ENCODE assay signal across 24 cellular contexts in genomic region chr17:44871546-44871945, GRCh38. TPM values are rescaled to one million over a fixed set of nuclear protein-coding genes. Genes with fewer than 3 reads are reported as not detected.
DNase-seq lines count a peak whose midpoint lies in the region; ATAC-seq and TF ChIP-seq lines count a peak whose summit lies in the region.
"Had no signal": no experiment of that assay in that cellular context is flagged by ENCODE, and none has a peak within 500 bp of the region (broad histone marks: within the 10 kb centered on the region; RNA-seq: fewer than 3 reads in every experiment).

No MANE protein-coding gene starts in this region.

- H3K27me3 ChIP-seq in muscle layer of colon (ENCODE audit: control insufficient read depth in 1 of 2, insufficient read depth in 2 of 2, low read length in 2 of 2): no peaks in the 10 kb centered on the region

- DNase-seq in activated naive CD4-positive, alpha-beta T cell treated with anti-CD3 and anti-CD28 coated beads, Interleukin-2, amount 10 ng/mL, durations not matched to agents 7 days and 5 days: peak; percentile 7
- no peak for DNase-seq in activated naive CD4-positive, alpha-beta T cell treated with anti-CD3 and anti-CD28 coated beads for 36 hours
- no peak for DNase-seq in RWPE1 (ENCODE audit: low spot score)
- no peak for DNase-seq in stimulated activated effector memory CD8-positive, alpha-beta T cell treated with anti-CD3 and anti-CD28 coated beads, Interleukin-12 subunit alpha, Interleukin-12 subunit beta, amount 100 ng/mL, for 72 hours (ENCODE audit: low spot score in 2 of 2)
- no peak for DNase-seq in WTC11 (ENCODE audit: low spot score)
- no peak for DNase-seq in NCI-H2196 treated with DMSO at 0.1 percent for 48 hours (lab: John Stamatoyannopoulos, UW; ENCODE audit: unreplicated experiment)
- no peak for DNase-seq in NCI-H82 treated with DMSO at 0.1 percent for 48 hours (lab: John Stamatoyannopoulos, UW; ENCODE audit: unreplicated experiment)
- DNase-seq: CD8-positive, alpha-beta memory T cell; GF-D8; GOT3; MM.1S; NCI-H510A treated with DMSO at 0.1 percent for 48 hours; NK-92 treated with Interleukin-12 subunit alpha and Interleukin-12 subunit beta, amount 100 ng/mL, for 24 hours; SHP77 had no signal

- no peak overlapping the region for H3K27ac Mint-ChIP-seq in activated naive CD4-positive, alpha-beta T cell treated with anti-CD3 and anti-CD28 coated beads, Interleukin-2, amount 10 ng/mL, durations not matched to agents 7 days and 5 days
- H3K27ac Mint-ChIP-seq in activated naive CD4-positive, alpha-beta T cell treated with anti-CD3 and anti-CD28 coated beads for 36 hours: no peak overlapping the region
- peak overlapping the region; percentile 50 for H3K27ac Mint-ChIP-seq in stimulated activated effector memory CD8-positive, alpha-beta T cell treated with anti-CD3 and anti-CD28 coated beads, Interleukin-12 subunit alpha, Interleukin-12 subunit beta, amount 100 ng/mL, for 72 hours
- no peak overlapping the region; the same call in 1 of the 2 replicates for H3K27ac Mint-ChIP-seq in WTC11
- H3K27ac Mint-ChIP-seq: B cell had no signal

- intact Hi-C loops in activated naive CD4-positive, alpha-beta T cell treated with anti-CD3 and anti-CD28 coated beads for 36 hours (cut with micrococcal nuclease): no loop called here

- H3K27ac ChIP-seq in RWPE1: peak overlapping the region; percentile 74
- H3K27ac ChIP-seq in muscle layer of colon (ENCODE audit: low read depth, low read length): peak overlapping the region; percentile 70
- H3K27ac ChIP-seq: 22Rv1, C4-2B, HL-60, KMS-11 had no signal

- peak overlapping the region; percentile 12 for H3K9ac ChIP-seq in muscle layer of colon (ENCODE audit: low read length)
- H3K9ac ChIP-seq: KMS-11 had no signal

- POLR2A ChIA-PET in RWPE1 (lab: Yijun Ruan, JAX; ENCODE audit: low non-redundant PET): no interaction called here
- POLR2A ChIA-PET in WTC11 (lab: Charles Lee): no interaction called here

- H3K9me3 Mint-ChIP-seq in activated naive CD4-positive, alpha-beta T cell treated with anti-CD3 and anti-CD28 coated beads, Interleukin-2, amount 10 ng/mL, durations not matched to agents 7 days and 5 days: no peaks in the 10 kb centered on the region
- H3K9me3 Mint-ChIP-seq in activated naive CD4-positive, alpha-beta T cell treated with anti-CD3 and anti-CD28 coated beads for 36 hours: no peaks in the 10 kb centered on the region
- H3K9me3 Mint-ChIP-seq in stimulated activated effector memory CD8-positive, alpha-beta T cell treated with anti-CD3 and anti-CD28 coated beads, Interleukin-12 subunit alpha, Interleukin-12 subunit beta, amount 100 ng/mL, for 72 hours: no peaks in the 10 kb centered on the region
- H3K9me3 Mint-ChIP-seq in WTC11: no peaks in the 10 kb centered on the region
- H3K9me3 Mint-ChIP-seq: CD8-positive, alpha-beta memory T cell; IgD-negative memory B cell had no signal

- peaks cover 43% of the 10 kb centered on the region for H3K36me3 ChIP-seq in muscle layer of colon (ENCODE audit: insufficient read depth, low read length)

- H3K9me3 ChIP-seq in muscle layer of colon (ENCODE audit: low read length): no peaks in the 10 kb centered on the region

- TF ChIP-seq CTCF in RWPE1 (conservative IDR thresholded peaks at IDR 0.05; ENCODE audit: low read depth) (no peak), WTC11 (IDR thresholded peaks at IDR 0.05) (no peak)

- ATAC-seq in stimulated activated effector memory CD8-positive, alpha-beta T cell treated with anti-CD3 and anti-CD28 coated beads, Interleukin-12 subunit alpha, Interleukin-12 subunit beta, amount 100 ng/mL, for 72 hours: no peak
- ATAC-seq in WTC11: no peak
- ATAC-seq: HCT116 had no signal

- H3K4me1 Mint-ChIP-seq in activated naive CD4-positive, alpha-beta T cell treated with anti-CD3 and anti-CD28 coated beads, Interleukin-2, amount 10 ng/mL, durations not matched to agents 7 days and 5 days: no peaks in the 10 kb centered on the region
- no peaks in the 10 kb centered on the region for H3K4me1 Mint-ChIP-seq in activated naive CD4-positive, alpha-beta T cell treated with anti-CD3 and anti-CD28 coated beads for 36 hours (ENCODE audit: low read depth)
- no peaks in the 10 kb centered on the region for H3K4me1 Mint-ChIP-seq in stimulated activated effector memory CD8-positive, alpha-beta T cell treated with anti-CD3 and anti-CD28 coated beads, Interleukin-12 subunit alpha, Interleukin-12 subunit beta, amount 100 ng/mL, for 72 hours
- H3K4me1 Mint-ChIP-seq in WTC11: no peaks in the 10 kb centered on the region
- H3K4me1 Mint-ChIP-seq: B cell; CD8-positive, alpha-beta memory T cell; IgD-negative memory B cell had no signal

- CTCF ChIA-PET in activated naive CD4-positive, alpha-beta T cell treated with anti-CD3 and anti-CD28 coated beads, Interleukin-2, amount 10 ng/mL, durations not matched to agents 7 days and 5 days (lab: Charles Lee): no interaction called here
- CTCF ChIA-PET in activated naive CD4-positive, alpha-beta T cell treated with anti-CD3 and anti-CD28 coated beads for 36 hours (lab: Charles Lee): no interaction called here
- CTCF ChIA-PET in RWPE1 (lab: Yijun Ruan, JAX): interaction anchor here (0.7 kb wide), 2 partner anchors 218 to 263 kb away, joined by 3 read pairs; no protein-coding TSS in a partner anchor
- CTCF ChIA-PET in WTC11 (lab: Charles Lee): no interaction called here

- peaks cover 30% of the 10 kb centered on the region for H3K36me3 Mint-ChIP-seq in activated naive CD4-positive, alpha-beta T cell treated with anti-CD3 and anti-CD28 coated beads, Interleukin-2, amount 10 ng/mL, durations not matched to agents 7 days and 5 days
- H3K36me3 Mint-ChIP-seq in activated naive CD4-positive, alpha-beta T cell treated with anti-CD3 and anti-CD28 coated beads for 36 hours (ENCODE audit: low read depth): peaks cover 25% of the 10 kb centered on the region
- H3K36me3 Mint-ChIP-seq in stimulated activated effector memory CD8-positive, alpha-beta T cell treated with anti-CD3 and anti-CD28 coated beads, Interleukin-12 subunit alpha, Interleukin-12 subunit beta, amount 100 ng/mL, for 72 hours: peaks cover 100% of the 10 kb centered on the region
- peaks cover 65% of the 10 kb centered on the region for H3K36me3 Mint-ChIP-seq in WTC11

- H3K4me3 ChIP-seq in muscle layer of colon (ENCODE audit: low read depth in 1 of 2, low read length in 2 of 2): no peak overlapping the region

- H3K27me3 Mint-ChIP-seq in activated naive CD4-positive, alpha-beta T cell treated with anti-CD3 and anti-CD28 coated beads, Interleukin-2, amount 10 ng/mL, durations not matched to agents 7 days and 5 days: no peaks in the 10 kb centered on the region
- no peaks in the 10 kb centered on the region for H3K27me3 Mint-ChIP-seq in activated naive CD4-positive, alpha-beta T cell treated with anti-CD3 and anti-CD28 coated beads for 36 hours (ENCODE audit: low read depth)
- no peaks in the 10 kb centered on the region for H3K27me3 Mint-ChIP-seq in WTC11 (ENCODE audit: low read depth)
- H3K27me3 Mint-ChIP-seq: B cell; CD8-positive, alpha-beta memory T cell; IgD-negative memory B cell had no signal

- H3K4me3 Mint-ChIP-seq in activated naive CD4-positive, alpha-beta T cell treated with anti-CD3 and anti-CD28 coated beads, Interleukin-2, amount 10 ng/mL, durations not matched to agents 7 days and 5 days: no peak overlapping the region
- H3K4me3 Mint-ChIP-seq in activated naive CD4-positive, alpha-beta T cell treated with anti-CD3 and anti-CD28 coated beads for 36 hours: no peak overlapping the region
- H3K4me3 Mint-ChIP-seq in stimulated activated effector memory CD8-positive, alpha-beta T cell treated with anti-CD3 and anti-CD28 coated beads, Interleukin-12 subunit alpha, Interleukin-12 subunit beta, amount 100 ng/mL, for 72 hours: no peak overlapping the region
- no peak overlapping the region for H3K4me3 Mint-ChIP-seq in WTC11
- H3K4me3 Mint-ChIP-seq: B cell; CD8-positive, alpha-beta memory T cell; IgD-negative memory B cell had no signal

- peaks cover 42% of the 10 kb centered on the region for H3K4me1 ChIP-seq in muscle layer of colon (ENCODE audit: insufficient read depth, low read length)

TF ChIP-seq in WTC11, 78 proteins besides CTCF, POLR2A, EP300 and RAD21 (continues in another document):
- TF ChIP-seq MAX (CRISPR knock-in tag; IDR thresholded peaks at IDR 0.05) (no peak), ATF2 (CRISPR knock-in tag; IDR thresholded peaks at IDR 0.05; ENCODE audit: borderline replicate concordance, low read depth) (no peak), ESRRA (CRISPR knock-in tag; IDR thresholded peaks at IDR 0.05; ENCODE audit: borderline replicate concordance) (no peak), ZNF121 (CRISPR knock-in tag; IDR thresholded peaks at IDR 0.05) (no peak)

RNA-seq across cellular contexts. Expression of gene HIGD1B, which starts 23.9 kb away (rescaled TPM):
- not detected for total RNA-seq in activated naive CD4-positive, alpha-beta T cell treated with anti-CD3 and anti-CD28 coated beads for 36 hours
- not detected in 3 replicates for total RNA-seq in WTC11 (2021)
- total RNA-seq: B cell; CD8-positive, alpha-beta memory T cell; PC-3; SK-MEL-5 had no signal

RNA-seq across cellular contexts. Expression of gene EFTUD2, which starts 27.7 kb away (rescaled TPM):
- 100 to 1,000 TPM; 170 to 176 TPM for total RNA-seq in activated naive CD4-positive, alpha-beta T cell treated with anti-CD3 and anti-CD28 coated beads for 36 hours
- 128 to 162 TPM (median 148 TPM) in 3 replicates for total RNA-seq in WTC11 (2021)

RNA-seq across cellular contexts. Expression of gene GJC1, which starts 41.5 kb away (rescaled TPM):
- 1 to 10 TPM; 2.5 TPM for total RNA-seq in activated naive CD4-positive, alpha-beta T cell treated with anti-CD3 and anti-CD28 coated beads for 36 hours
- 102 to 107 TPM (median 104 TPM) in 3 replicates for total RNA-seq in WTC11 (2021)
- total RNA-seq: B cell had no signal

RNA-seq across cellular contexts. Expression of gene GFAP, which starts 43.8 kb away (rescaled TPM):
- not detected for total RNA-seq in activated naive CD4-positive, alpha-beta T cell treated with anti-CD3 and anti-CD28 coated beads for 36 hours
- 1.5 to 2.2 TPM (median 1.6 TPM) in 3 replicates for total RNA-seq in WTC11 (2021)
- total RNA-seq: B cell; CD8-positive, alpha-beta memory T cell; SK-MEL-5 had no signal

Comparison
In these comparisons a context has a peak if more than half of its experiments do, and no peak if none do; other contexts are left out.
1. RNA of gene GJC1, which starts 41.5 kb away (total RNA-seq): 102 to 107 TPM in WTC11; 2.5 TPM in activated naive CD4-positive, alpha-beta T cell treated with anti-CD3 and anti-CD28 coated beads for 36 hours; every median in the first group is over 10 times any median in the second.